Comparison of ENCODE assay signal across 8 cellular contexts in the genomic region with DNA sequence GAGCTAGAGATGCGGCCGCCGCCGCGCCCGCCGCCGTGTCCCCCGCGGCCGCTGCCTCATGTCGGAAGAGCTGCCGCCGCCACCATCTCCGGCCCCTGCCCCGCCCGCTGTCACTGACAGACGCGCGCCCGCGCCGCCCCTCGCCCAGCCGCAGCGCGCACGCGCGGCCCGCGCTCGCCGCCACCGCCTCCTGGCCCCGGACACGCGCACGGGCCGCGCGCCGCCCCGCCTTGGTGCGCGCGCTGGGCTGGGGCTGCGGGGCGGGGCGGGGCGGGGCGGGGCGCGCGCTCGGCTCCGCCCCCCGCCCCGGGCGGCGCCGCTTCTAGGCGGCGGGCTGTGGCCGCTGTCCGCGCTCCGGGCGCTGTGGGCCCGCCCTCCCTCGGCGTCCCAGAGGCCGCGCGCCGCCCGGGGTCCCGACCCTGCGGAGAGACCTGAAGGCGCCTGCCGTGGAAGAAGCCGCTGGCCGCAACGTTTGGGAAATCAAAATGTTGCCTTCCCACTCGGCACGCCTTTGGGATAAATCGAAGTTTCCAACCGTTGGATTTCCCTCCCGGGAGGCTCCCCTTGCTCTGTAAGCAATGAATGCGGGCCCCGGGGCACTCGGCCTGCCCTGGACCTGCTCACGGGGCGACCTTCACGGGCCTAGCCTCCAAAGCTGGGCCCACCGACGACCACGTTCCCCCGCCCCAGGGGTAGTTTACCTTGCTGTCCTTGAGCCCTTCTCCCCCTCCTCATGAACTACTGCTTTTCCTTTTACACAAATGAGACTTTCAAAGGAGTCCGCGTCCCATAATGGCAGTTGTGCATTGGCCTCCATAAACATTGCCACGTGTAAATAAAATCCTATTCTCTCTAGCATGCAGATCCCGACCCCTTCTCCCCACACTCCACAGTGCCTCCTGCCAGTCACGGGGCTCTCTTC. TPM values are rescaled to one million over a fixed set of nuclear protein-coding genes. Genes with fewer than 3 reads are reported as not detected.
DNase-seq lines count a peak whose midpoint lies in the region; ATAC-seq and TF ChIP-seq lines count a peak whose summit lies in the region.

ADCY9 (minus strand) TSS at position 115 of the 922 bp plus-strand sequence. CDS start 1,000 bp downstream, outside the sequence.

- ATAC-seq in HG02623 (IDR thresholded peaks at IDR 0.05; ENCODE audit: unreplicated experiment), result peak; percentile 64
- peak; percentile 75 for ATAC-seq in left lung

- peak within 1 kb of the TSS; percentile 72; the same call in 1 of the 2 replicates for H3K4me3 ChIP-seq in GM08714 (ENCODE audit: low read length)
- peak within 1 kb of the TSS; percentile 59 to 64 for H3K4me3 ChIP-seq in left lung

- DNase-seq in NCI-H2171 (lab: John Stamatoyannopoulos, UW) (peak; percentile 85), dermis blood vessel endothelial cell (peak; percentile 87), left lung (peak; percentile 83 to 94), NK-92 (lab: John Stamatoyannopoulos, UW; ENCODE audit: unreplicated experiment) (no peak)
- peak; percentile 57 to 62 for DNase-seq in activated CD4-positive, alpha-beta T cell treated with anti-CD3 and anti-CD28 coated beads, Interleukin-2, amount 50 U/mL, for 4 hours
- peak; percentile 59 for DNase-seq in stimulated activated CD4-positive, alpha-beta T cell treated with anti-CD3 and anti-CD28 coated beads, Interleukin-1b, Interleukin-23, amount 100 ng/mL, for 48 hours

- TF ChIP-seq CTCF in left lung (IDR thresholded peaks at IDR 0.05), result no peak

- peaks cover 0 to 12% of the 10 kb centered on the region in 2 donors for H3K27me3 ChIP-seq in left lung

- no peaks in the 10 kb centered on the region for H3K36me3 ChIP-seq in left lung

- H3K9me3 ChIP-seq in left lung, result no peaks in the 10 kb centered on the region

- H3K4me1 ChIP-seq in left lung, result peaks cover 28 to 48% of the 10 kb centered on the region in 2 donors

- intact Hi-C loops in left lung (cut with DNase I), result no loop called here

- H3K27ac ChIP-seq in left lung, result peak within 1 kb of the TSS; percentile 82 to 85

RNA-seq across cellular contexts. Expression of gene ADCY9, which starts in this region (rescaled TPM):
- total RNA-seq in dermis blood vessel endothelial cell, result 18.5 and 19.4 TPM in 2 replicates
- total RNA-seq in left lung, result 10 to 100 TPM; 39.7 to 61.1 TPM
